1 cellular context compared by ENCODE assay signal in genomic region chr21:39525129-39525528, GRCh38.
TF ChIP-seq lines count a peak whose summit lies in the region.

No MANE protein-coding gene starts in this region.

TF ChIP-seq in GM23338, 12 proteins besides CTCF, POLR2A, EP300 and RAD21 (continued from another document):
- no peak for TF ChIP-seq ZNF462 (CRISPR knock-in tag; IDR thresholded peaks at IDR 0.05)
TF ChIP-seq in GM23338: peak in this region for 0.
